Comparison of ENCODE assay signal across 20 cellular contexts in the genomic region with DNA sequence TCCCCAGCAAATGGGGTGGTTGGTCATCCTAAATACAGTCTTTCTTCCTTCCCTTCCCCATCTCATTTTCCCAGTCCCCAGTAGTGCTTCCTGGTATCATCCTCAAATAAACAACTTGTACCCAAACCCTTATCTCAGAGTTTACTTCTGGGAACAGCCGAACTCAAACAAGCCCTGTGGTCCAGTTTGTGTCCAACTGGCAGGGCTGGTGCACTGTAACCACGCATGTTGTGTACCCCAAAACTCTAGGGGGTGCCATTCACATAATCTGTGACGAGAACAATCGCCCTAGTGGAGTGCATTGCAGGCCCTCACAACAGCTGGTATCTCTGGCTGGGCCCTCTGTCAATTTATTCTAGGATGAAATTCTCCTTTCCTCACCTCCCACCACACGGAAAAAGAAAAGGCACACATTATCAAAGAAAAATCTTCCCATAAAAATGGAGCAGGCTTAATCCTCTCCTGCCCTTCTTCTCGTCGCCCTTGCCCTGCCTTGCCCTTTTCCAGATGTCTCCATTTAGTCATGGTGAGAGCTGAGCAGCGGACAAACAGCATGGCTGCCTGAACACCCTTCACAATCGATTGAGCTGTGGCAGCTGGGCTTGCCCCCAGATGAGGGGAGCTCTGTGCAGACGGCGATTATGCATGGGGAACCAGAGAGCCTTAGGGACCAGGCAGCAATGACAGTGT.
"Had no signal": no experiment of that assay in that cellular context is flagged by ENCODE, and none has a peak within 500 bp of the region (broad histone marks: within the 10 kb centered on the region; RNA-seq: fewer than 3 reads in every experiment).

No MANE protein-coding gene starts in this region.

- H3K27me3 ChIP-seq: body of pancreas, stomach, vagina had no signal

- H3K9me3 Mint-ChIP-seq: activated naive CD4-positive, alpha-beta T cell treated with anti-CD3 and anti-CD28 coated beads, Interleukin-2, amount 50 U/mL, for 72 hours; activated T-cell treated with anti-CD3 and anti-CD28 coated beads, Interleukin-2, amount 50 U/mL, for 24 hours; dendritic cell treated with granulocyte-macrophage colony-stimulating factor and Interleukin-4, amounts not matched to agents 40 ng/mL and 50 ng/mL, for 4 days; effector memory CD8-positive, alpha-beta T cell; natural killer cell treated with Interleukin-12 subunit alpha and Interleukin-12 subunit beta and Interleukin-15 and Interleukin-18, amount 100 ng/mL, for 72 hours; T-helper 2 cell treated with Interferon-gamma antibody and Interleukin-4, amounts not matched to agents 5 μg/mL and 100 μg/mL, for 36 hours had no signal

- H3K9ac ChIP-seq: parathyroid adenoma had no signal

- H3K27ac Mint-ChIP-seq: activated CD8-positive, alpha-beta memory T cell treated with anti-CD3 and anti-CD28 coated beads, Interleukin-2, amount 10 ng/mL, durations not matched to agents 7 days and 5 days; activated naive CD4-positive, alpha-beta T cell treated with anti-CD3 and anti-CD28 coated beads, Interleukin-2, amount 50 U/mL, for 72 hours; activated T-cell treated with anti-CD3 and anti-CD28 coated beads, Interleukin-2, amount 50 U/mL, for 24 hours; dendritic cell treated with granulocyte-macrophage colony-stimulating factor and Interleukin-4, amounts not matched to agents 40 ng/mL and 50 ng/mL, for 4 days; immature natural killer cell; natural killer cell treated with Interleukin-12 subunit alpha and Interleukin-12 subunit beta and Interleukin-15 and Interleukin-18, amount 100 ng/mL, for 72 hours; T-helper 2 cell treated with Interferon-gamma antibody and Interleukin-4, amounts not matched to agents 5 μg/mL and 100 μg/mL, for 36 hours had no signal

- H2AFZ ChIP-seq: parathyroid adenoma had no signal

- H3K4me3 ChIP-seq: body of pancreas, stomach, vagina had no signal

- DNase-seq: activated CD4-positive, alpha-beta T cell treated with anti-CD3 and anti-CD28 coated beads for 1 hour; activated CD4-positive, alpha-beta T cell treated with anti-CD3 and anti-CD28 coated beads, Interleukin-2, amount 50 U/mL, for 48 hours; activated CD8-positive, alpha-beta memory T cell treated with anti-CD3 and anti-CD28 coated beads, Interleukin-2, amount 10 ng/mL, durations not matched to agents 7 days and 5 days; activated effector memory CD4-positive, alpha-beta T cell treated with anti-CD3 and anti-CD28 coated beads, Interleukin-2, amount 50 U/mL, for 16 hours; activated T-cell treated with anti-CD3 and anti-CD28 coated beads, Interleukin-2, amount 50 U/mL, for 24 hours; amniotic stem cell; body of pancreas; cerebellar nuclear complex; effector memory CD8-positive, alpha-beta T cell; immature natural killer cell; left colon; stimulated activated CD4-positive, alpha-beta T cell treated with anti-CD3 and anti-CD28 coated beads, Interleukin-15, amount 100 ng/mL, for 24 hours; stimulated activated CD4-positive, alpha-beta T cell treated with anti-CD3 and anti-CD28 coated beads, Interleukin-4, amount 100 ng/mL, for 24 hours; stomach had no signal

- H3K36me3 Mint-ChIP-seq: activated CD8-positive, alpha-beta memory T cell treated with anti-CD3 and anti-CD28 coated beads, Interleukin-2, amount 10 ng/mL, durations not matched to agents 7 days and 5 days; immature natural killer cell; natural killer cell treated with Interleukin-12 subunit alpha and Interleukin-12 subunit beta and Interleukin-15 and Interleukin-18, amount 100 ng/mL, for 72 hours had no signal

- H3K9me3 ChIP-seq: body of pancreas, stomach, vagina had no signal

- H3K4me1 Mint-ChIP-seq: activated CD8-positive, alpha-beta memory T cell treated with anti-CD3 and anti-CD28 coated beads, Interleukin-2, amount 10 ng/mL, durations not matched to agents 7 days and 5 days; immature natural killer cell had no signal

- H3K4me1 ChIP-seq: body of pancreas, vagina had no signal

- H3K4me3 Mint-ChIP-seq: activated CD8-positive, alpha-beta memory T cell treated with anti-CD3 and anti-CD28 coated beads, Interleukin-2, amount 10 ng/mL, durations not matched to agents 7 days and 5 days; activated T-cell treated with anti-CD3 and anti-CD28 coated beads, Interleukin-2, amount 50 U/mL, for 24 hours; dendritic cell treated with granulocyte-macrophage colony-stimulating factor and Interleukin-4, amounts not matched to agents 40 ng/mL and 50 ng/mL, for 4 days; effector memory CD8-positive, alpha-beta T cell; immature natural killer cell; natural killer cell treated with Interleukin-12 subunit alpha and Interleukin-12 subunit beta and Interleukin-15 and Interleukin-18, amount 100 ng/mL, for 72 hours; T-helper 2 cell treated with Interferon-gamma antibody and Interleukin-4, amounts not matched to agents 5 μg/mL and 100 μg/mL, for 36 hours had no signal

- H3K27ac ChIP-seq: body of pancreas, parathyroid adenoma, stomach, vagina had no signal

- H3K36me3 ChIP-seq: stomach, vagina had no signal

- H3K27me3 Mint-ChIP-seq: activated CD8-positive, alpha-beta memory T cell treated with anti-CD3 and anti-CD28 coated beads, Interleukin-2, amount 10 ng/mL, durations not matched to agents 7 days and 5 days; activated T-cell treated with anti-CD3 and anti-CD28 coated beads, Interleukin-2, amount 50 U/mL, for 24 hours had no signal
